Comparison of ENCODE assay signal across 17 cellular contexts in genomic region chr5:17951392-17952169, GRCh38.
DNase-seq lines count a peak whose midpoint lies in the region; ATAC-seq, FAIRE-seq and TF ChIP-seq lines count a peak whose summit lies in the region.
"Had no signal": no experiment of that assay in that cellular context is flagged by ENCODE, and none has a peak within 500 bp of the region (broad histone marks: within the 10 kb centered on the region; RNA-seq: fewer than 3 reads in every experiment).

No MANE protein-coding gene starts in this region.

- ATAC-seq in GM21717 (IDR thresholded peaks at IDR 0.05; ENCODE audit: unreplicated experiment) = no peak
- ATAC-seq: activated T-helper 17 cell treated with anti-CD3 and anti-CD28 coated beads, Interleukin-2, amount 50 U/mL, for 72 hours had no signal

- no peak overlapping the region for H3K9ac ChIP-seq in astrocyte (ENCODE audit: low read length)
- H3K9ac ChIP-seq: KMS-11 had no signal

- H3K4me3 ChIP-seq in astrocyte (ENCODE audit: insufficient read depth, low read depth, low read length) = no peak overlapping the region
- H3K4me3 ChIP-seq: spleen had no signal

- H3K27ac Mint-ChIP-seq in astrocyte (ENCODE audit: unreplicated experiment) = no peak overlapping the region
- peak overlapping the region; percentile 47 for H3K27ac Mint-ChIP-seq in mesothelial cell of epicardium
- H3K27ac Mint-ChIP-seq in activated CD4-positive, alpha-beta T cell treated with anti-CD3 and anti-CD28 coated beads, Interleukin-2, amount 10 ng/mL, durations not matched to agents 24 days and 14 days = no peak overlapping the region
- H3K27ac Mint-ChIP-seq: activated B cell treated with CpG ODN at 0.5 μM for 24 hours; activated T-helper 17 cell treated with anti-CD3 and anti-CD28 coated beads, Interleukin-2, amount 50 U/mL, for 72 hours had no signal

- TF ChIP-seq CTCF in astrocyte (IDR thresholded peaks at IDR 0.05; ENCODE audit: insufficient read depth, low read depth, low read length) = no peak
- TF ChIP-seq CTCF in mesothelial cell of epicardium (IDR thresholded peaks at IDR 0.05; ENCODE audit: unreplicated experiment) = no peak

- H3K9me3 ChIP-seq in astrocyte (ENCODE audit: insufficient read depth, low read depth, low read length) = no peaks in the 10 kb centered on the region

- peaks cover 2% of the 10 kb centered on the region for H3K9me3 Mint-ChIP-seq in astrocyte (ENCODE audit: unreplicated experiment)
- H3K9me3 Mint-ChIP-seq in mesothelial cell of epicardium = peaks cover 50% of the 10 kb centered on the region
- peaks cover 17% of the 10 kb centered on the region for H3K9me3 Mint-ChIP-seq in activated CD4-positive, alpha-beta T cell treated with anti-CD3 and anti-CD28 coated beads, Interleukin-2, amount 10 ng/mL, durations not matched to agents 24 days and 14 days

- H3K4me1 Mint-ChIP-seq in astrocyte (ENCODE audit: low read depth, unreplicated experiment) (no peaks in the 10 kb centered on the region), mesothelial cell of epicardium (peaks cover 13% of the 10 kb centered on the region)
- no peaks in the 10 kb centered on the region for H3K4me1 Mint-ChIP-seq in activated CD4-positive, alpha-beta T cell treated with anti-CD3 and anti-CD28 coated beads, Interleukin-2, amount 10 ng/mL, durations not matched to agents 24 days and 14 days
- H3K4me1 Mint-ChIP-seq: activated B cell treated with CpG ODN at 0.5 μM for 24 hours; activated T-helper 17 cell treated with anti-CD3 and anti-CD28 coated beads, Interleukin-2, amount 50 U/mL, for 72 hours; nephron had no signal

- H2AFZ ChIP-seq in astrocyte (ENCODE audit: low read depth, low read length) = peak overlapping the region; percentile 41

- H3K4me3 Mint-ChIP-seq in astrocyte (ENCODE audit: unreplicated experiment) (no peak overlapping the region), mesothelial cell of epicardium (peak overlapping the region; percentile 4)
- H3K4me3 Mint-ChIP-seq in activated CD4-positive, alpha-beta T cell treated with anti-CD3 and anti-CD28 coated beads, Interleukin-2, amount 10 ng/mL, durations not matched to agents 24 days and 14 days = no peak overlapping the region
- H3K4me3 Mint-ChIP-seq: activated B cell treated with CpG ODN at 0.5 μM for 24 hours; activated T-helper 17 cell treated with anti-CD3 and anti-CD28 coated beads, Interleukin-2, amount 50 U/mL, for 72 hours; nephron had no signal

- H3K36me3 Mint-ChIP-seq in astrocyte (ENCODE audit: low read depth, unreplicated experiment) (no peaks in the 10 kb centered on the region), mesothelial cell of epicardium (no peaks in the 10 kb centered on the region)
- H3K36me3 Mint-ChIP-seq in activated CD4-positive, alpha-beta T cell treated with anti-CD3 and anti-CD28 coated beads, Interleukin-2, amount 10 ng/mL, durations not matched to agents 24 days and 14 days (ENCODE audit: low read depth) = no peaks in the 10 kb centered on the region

- H4K20me1 ChIP-seq in astrocyte (ENCODE audit: insufficient read depth, low read length) = no peaks in the 10 kb centered on the region

- peak; percentile 69 for DNase-seq in HPDE6-E6E7 (ENCODE audit: extremely low spot score)
- DNase-seq in NCI-H2081 treated with DMSO at 0.1 percent for 48 hours (lab: John Stamatoyannopoulos, UW) = peak; percentile 54
- DNase-seq in astrocyte (ENCODE audit: low read depth) = no peak
- no peak for DNase-seq in mesothelial cell of epicardium (ENCODE audit: low spot score in 2 of 2, unreplicated experiment in 2 of 2)
- no peak for DNase-seq in activated CD4-positive, alpha-beta T cell treated with anti-CD3 and anti-CD28 coated beads, Interleukin-2, amount 10 ng/mL, durations not matched to agents 24 days and 14 days
- DNase-seq in SW 1271 (lab: John Stamatoyannopoulos, UW) = no peak
- no peak for DNase-seq in NK-92 (lab: John Stamatoyannopoulos, UW; ENCODE audit: unreplicated experiment)
- DNase-seq: activated B cell treated with CpG ODN at 0.5 μM for 24 hours, brain microvascular endothelial cell, DND-41, kidney, spleen had no signal

- no peaks in the 10 kb centered on the region for H3K79me2 ChIP-seq in astrocyte (ENCODE audit: insufficient read depth, low read length)

- no peak overlapping the region for H3K4me2 ChIP-seq in astrocyte (ENCODE audit: low read length)
- H3K4me2 ChIP-seq: KMS-11 had no signal

- intact Hi-C loops in activated CD4-positive, alpha-beta T cell treated with anti-CD3 and anti-CD28 coated beads, Interleukin-2, amount 10 ng/mL, durations not matched to agents 24 days and 14 days (cut with micrococcal nuclease) = no loop called here

- H3K27ac ChIP-seq in astrocyte (ENCODE audit: low read depth, low read length) = no peak overlapping the region
- H3K27ac ChIP-seq: brain microvascular endothelial cell, KMS-11, spleen had no signal

- H3K27me3 ChIP-seq in astrocyte (ENCODE audit: insufficient read depth, low read length) = no peaks in the 10 kb centered on the region
- H3K27me3 ChIP-seq: brain microvascular endothelial cell had no signal

- H3K27me3 Mint-ChIP-seq in astrocyte (ENCODE audit: low read depth, unreplicated experiment) = peaks cover 2% of the 10 kb centered on the region
- H3K27me3 Mint-ChIP-seq in mesothelial cell of epicardium (ENCODE audit: low read depth) = no peaks in the 10 kb centered on the region
- H3K27me3 Mint-ChIP-seq in activated CD4-positive, alpha-beta T cell treated with anti-CD3 and anti-CD28 coated beads, Interleukin-2, amount 10 ng/mL, durations not matched to agents 24 days and 14 days = no peaks in the 10 kb centered on the region
- H3K27me3 Mint-ChIP-seq: activated B cell treated with CpG ODN at 0.5 μM for 24 hours; activated T-helper 17 cell treated with anti-CD3 and anti-CD28 coated beads, Interleukin-2, amount 50 U/mL, for 72 hours had no signal

- FAIRE-seq in astrocyte (lab: Jason Lieb, UNC) = no peak
- FAIRE-seq: GM18507, kidney had no signal

- no peaks in the 10 kb centered on the region for H3K4me1 ChIP-seq in astrocyte (ENCODE audit: insufficient read depth, low read length)
- H3K4me1 ChIP-seq: spleen had no signal

- H3K36me3 ChIP-seq in astrocyte (ENCODE audit: insufficient read depth, low read length) = no peaks in the 10 kb centered on the region
- H3K36me3 ChIP-seq: brain microvascular endothelial cell, spleen had no signal

Comparison
In these comparisons a context has a peak if more than half of its experiments do, and no peak if none do; other contexts are left out.
1. DNase-seq: peak in HPDE6-E6E7 (single experiment) and NCI-H2081 treated with DMSO at 0.1 percent for 48 hours (single experiment); none in astrocyte (single experiment), mesothelial cell of epicardium (0 of 2), activated CD4-positive, alpha-beta T cell treated with anti-CD3 and anti-CD28 coated beads, Interleukin-2, amount 10 ng/mL, durations not matched to agents 24 days and 14 days (single experiment), SW 1271 (0 of 2) and NK-92 (single experiment).